In genomic region chr1:89670168-89670567, GRCh38 we compare ENCODE assay signal across 8 cellular contexts. TPM values are rescaled to one million over a fixed set of nuclear protein-coding genes. Genes with fewer than 3 reads are reported as not detected.
A peak's percentile ranks its signal among the peaks of the same experiment; 100 is the strongest.
DNase-seq lines count a peak whose midpoint lies in the region; ATAC-seq and TF ChIP-seq lines count a peak whose summit lies in the region.

No MANE protein-coding gene starts in this region.

- POLR2A ChIA-PET in activated CD4-positive, alpha-beta T cell treated with anti-CD3 and anti-CD28 coated beads, Interleukin-2, amount 10 ng/mL, durations not matched to agents 7 days and 5 days (lab: Charles Lee) = no interaction called here

- no peaks in the 10 kb centered on the region for H3K36me3 ChIP-seq in smooth muscle cell (ENCODE audit: low read depth)

- H2AFZ ChIP-seq in smooth muscle cell (ENCODE audit: low read depth) = no peak overlapping the region

- CTCF ChIA-PET in activated CD4-positive, alpha-beta T cell treated with anti-CD3 and anti-CD28 coated beads, Interleukin-2, amount 10 ng/mL, durations not matched to agents 7 days and 5 days (lab: Charles Lee) = interaction anchor here (0.6 to 3.8 kb wide), 3 partner anchors 10 to 293 kb away, joined by 3 to 21 read pairs (median 5); no protein-coding TSS in a partner anchor

- no peaks in the 10 kb centered on the region for H3F3A ChIP-seq in smooth muscle cell (ENCODE audit: low read depth)

- no peak overlapping the region for H3K9ac ChIP-seq in smooth muscle cell (ENCODE audit: low read depth)

- no peak for DNase-seq in activated CD4-positive, alpha-beta T cell treated with anti-CD3 and anti-CD28 coated beads, Interleukin-2, amount 10 ng/mL, durations not matched to agents 7 days and 5 days
- DNase-seq in activated CD4-positive, alpha-beta T cell treated with anti-CD3 and anti-CD28 coated beads, Interleukin-2, amount 50 U/mL, for 4 hours = no peak
- no peak for DNase-seq in T-helper 2 cell treated with Interferon-gamma antibody and Interleukin-4, amounts not matched to agents 5 μg/mL and 100 μg/mL, for 36 hours (ENCODE audit: low spot score)
- DNase-seq in smooth muscle cell (lab: John Stamatoyannopoulos, UW; ENCODE audit: unreplicated experiment) (no peak), GOT3 (lab: John Stamatoyannopoulos, UW) (no peak), DMS153 (lab: John Stamatoyannopoulos, UW) (no peak), COLO829 (ENCODE audit: low spot score) (no peak)

- H3K4me3 Mint-ChIP-seq in activated CD4-positive, alpha-beta T cell treated with anti-CD3 and anti-CD28 coated beads, Interleukin-2, amount 10 ng/mL, durations not matched to agents 7 days and 5 days = no peak overlapping the region
- H3K4me3 Mint-ChIP-seq in T-helper 2 cell treated with Interferon-gamma antibody and Interleukin-4, amounts not matched to agents 5 μg/mL and 100 μg/mL, for 36 hours = peak overlapping the region; percentile 47

- peak; percentile 98 for ATAC-seq in HG02981 (IDR thresholded peaks at IDR 0.05; ENCODE audit: unreplicated experiment)

- no peak overlapping the region for H3K4me3 ChIP-seq in smooth muscle cell

- no peaks in the 10 kb centered on the region for H3K9me3 ChIP-seq in smooth muscle cell (replicated peaks; ENCODE audit: low read depth)

- H3K27ac ChIP-seq in smooth muscle cell (ENCODE audit: low read depth) = no peak overlapping the region

- WGBS in smooth muscle cell (ENCODE audit: low lambda C conversion rate) = 91% methylated on average over 7 of the region's 7 CpGs

- H3K9me3 Mint-ChIP-seq in activated CD4-positive, alpha-beta T cell treated with anti-CD3 and anti-CD28 coated beads, Interleukin-2, amount 10 ng/mL, durations not matched to agents 7 days and 5 days = peaks cover 2% of the 10 kb centered on the region
- no peaks in the 10 kb centered on the region for H3K9me3 Mint-ChIP-seq in T-helper 2 cell treated with Interferon-gamma antibody and Interleukin-4, amounts not matched to agents 5 μg/mL and 100 μg/mL, for 36 hours

- peaks cover 3% of the 10 kb centered on the region for H3K4me1 ChIP-seq in smooth muscle cell (ENCODE audit: low read depth)

- no peak for TF ChIP-seq CTCF in smooth muscle cell (IDR thresholded peaks at IDR 0.05; ENCODE audit: borderline replicate concordance, insufficient read depth, poor library complexity, severe bottlenecking)

- H3K4me1 Mint-ChIP-seq in activated CD4-positive, alpha-beta T cell treated with anti-CD3 and anti-CD28 coated beads, Interleukin-2, amount 10 ng/mL, durations not matched to agents 7 days and 5 days = peaks cover 91% of the 10 kb centered on the region
- H3K4me1 Mint-ChIP-seq in T-helper 2 cell treated with Interferon-gamma antibody and Interleukin-4, amounts not matched to agents 5 μg/mL and 100 μg/mL, for 36 hours (ENCODE audit: low read depth) = peaks cover 76% of the 10 kb centered on the region

- no peaks in the 10 kb centered on the region for H3K79me2 ChIP-seq in smooth muscle cell (ENCODE audit: low read depth)

- H3K27me3 Mint-ChIP-seq in activated CD4-positive, alpha-beta T cell treated with anti-CD3 and anti-CD28 coated beads, Interleukin-2, amount 10 ng/mL, durations not matched to agents 7 days and 5 days = no peaks in the 10 kb centered on the region
- H3K27me3 Mint-ChIP-seq in T-helper 2 cell treated with Interferon-gamma antibody and Interleukin-4, amounts not matched to agents 5 μg/mL and 100 μg/mL, for 36 hours (ENCODE audit: low read depth) = no peaks in the 10 kb centered on the region

- peak overlapping the region; percentile 5 for H3K4me2 ChIP-seq in smooth muscle cell

- H3K27me3 ChIP-seq in smooth muscle cell (ENCODE audit: low read depth) = no peaks in the 10 kb centered on the region

- no peaks in the 10 kb centered on the region for H4K20me1 ChIP-seq in smooth muscle cell (ENCODE audit: low read depth)

- peaks cover 76% of the 10 kb centered on the region for H3K36me3 Mint-ChIP-seq in activated CD4-positive, alpha-beta T cell treated with anti-CD3 and anti-CD28 coated beads, Interleukin-2, amount 10 ng/mL, durations not matched to agents 7 days and 5 days (ENCODE audit: low read depth)
- peaks cover 43% of the 10 kb centered on the region for H3K36me3 Mint-ChIP-seq in T-helper 2 cell treated with Interferon-gamma antibody and Interleukin-4, amounts not matched to agents 5 μg/mL and 100 μg/mL, for 36 hours (ENCODE audit: low read depth)

- peak overlapping the region; percentile 39 for H3K27ac Mint-ChIP-seq in activated CD4-positive, alpha-beta T cell treated with anti-CD3 and anti-CD28 coated beads, Interleukin-2, amount 10 ng/mL, durations not matched to agents 7 days and 5 days
- H3K27ac Mint-ChIP-seq in T-helper 2 cell treated with Interferon-gamma antibody and Interleukin-4, amounts not matched to agents 5 μg/mL and 100 μg/mL, for 36 hours = peak overlapping the region; percentile 70

RNA-seq across cellular contexts. Expression of gene LRRC8C, which starts 37.2 kb away (rescaled TPM):
- total RNA-seq in activated CD4-positive, alpha-beta T cell treated with anti-CD3 and anti-CD28 coated beads, Interleukin-2, amount 10 ng/mL, durations not matched to agents 7 days and 5 days = 10 to 100 TPM; 45.0 to 55.2 TPM
- total RNA-seq in smooth muscle cell = 4.9 and 7.2 TPM in 2 replicates
- polyA plus RNA-seq in smooth muscle cell = 2.2 and 2.6 TPM in 2 replicates
